ENCODE assay signal across 28 cellular contexts in the genomic region with DNA sequence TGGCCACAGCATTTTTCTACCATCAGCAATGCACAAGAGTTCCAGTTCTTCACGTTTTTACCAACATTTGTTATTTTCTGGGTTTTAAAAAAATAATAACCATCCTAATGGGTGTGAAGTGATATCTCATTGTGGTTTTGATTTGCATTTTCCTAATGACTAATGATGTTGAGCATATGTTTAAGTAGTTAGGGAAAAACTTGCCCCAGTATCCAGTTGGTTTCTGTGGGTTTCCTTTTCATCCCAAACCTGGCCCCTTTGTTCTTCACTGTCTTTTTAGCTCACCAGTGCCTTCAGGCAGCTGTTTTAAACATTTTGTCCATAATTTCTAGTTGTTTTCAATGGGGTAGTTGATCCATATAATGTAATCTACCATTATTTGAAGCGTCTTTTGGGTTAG. TPM values are rescaled to one million over a fixed set of nuclear protein-coding genes. Genes with fewer than 3 reads are reported as not detected.
DNase-seq lines count a peak whose midpoint lies in the region; ATAC-seq and TF ChIP-seq lines count a peak whose summit lies in the region.
"Had no signal": no experiment of that assay in that cellular context is flagged by ENCODE, and none has a peak within 500 bp of the region (broad histone marks: within the 10 kb centered on the region; RNA-seq: fewer than 3 reads in every experiment).

No MANE protein-coding gene starts in this region.

- H3K27ac Mint-ChIP-seq in T-helper 2 cell treated with Interferon-gamma antibody and Interleukin-4, amounts not matched to agents 5 μg/mL and 100 μg/mL, for 36 hours = no peak overlapping the region
- H3K27ac Mint-ChIP-seq in stimulated activated effector memory CD8-positive, alpha-beta T cell treated with anti-CD3 and anti-CD28 coated beads, Interleukin-12 subunit alpha, Interleukin-12 subunit beta, amount 100 ng/mL, for 72 hours = no peak overlapping the region
- H3K27ac Mint-ChIP-seq: CD14-positive monocyte, progenitor cell of endocrine pancreas had no signal

- dilution Hi-C loops in mammary epithelial cell (cut with HindIII; ENCODE audit: low sequenced_read_pairs) = no loop called here

- CTCF ChIA-PET in mammary epithelial cell (lab: Charles Lee; ENCODE audit: low non-redundant PET) = no interaction called here

- peaks cover 10% of the 10 kb centered on the region for H3K4me1 Mint-ChIP-seq in T-helper 2 cell treated with Interferon-gamma antibody and Interleukin-4, amounts not matched to agents 5 μg/mL and 100 μg/mL, for 36 hours (ENCODE audit: low read depth)
- peaks cover 15% of the 10 kb centered on the region for H3K4me1 Mint-ChIP-seq in stimulated activated effector memory CD8-positive, alpha-beta T cell treated with anti-CD3 and anti-CD28 coated beads, Interleukin-12 subunit alpha, Interleukin-12 subunit beta, amount 100 ng/mL, for 72 hours

- peak overlapping the region; percentile 44 for H3K4me3 Mint-ChIP-seq in T-helper 2 cell treated with Interferon-gamma antibody and Interleukin-4, amounts not matched to agents 5 μg/mL and 100 μg/mL, for 36 hours
- no peak overlapping the region for H3K4me3 Mint-ChIP-seq in stimulated activated effector memory CD8-positive, alpha-beta T cell treated with anti-CD3 and anti-CD28 coated beads, Interleukin-12 subunit alpha, Interleukin-12 subunit beta, amount 100 ng/mL, for 72 hours
- H3K4me3 Mint-ChIP-seq: CD14-positive monocyte had no signal

- H3K27me3 Mint-ChIP-seq in T-helper 2 cell treated with Interferon-gamma antibody and Interleukin-4, amounts not matched to agents 5 μg/mL and 100 μg/mL, for 36 hours (ENCODE audit: low read depth) = peaks cover 28% of the 10 kb centered on the region

- no peaks in the 10 kb centered on the region for H3K36me3 Mint-ChIP-seq in T-helper 2 cell treated with Interferon-gamma antibody and Interleukin-4, amounts not matched to agents 5 μg/mL and 100 μg/mL, for 36 hours (ENCODE audit: low read depth)
- no peaks in the 10 kb centered on the region for H3K36me3 Mint-ChIP-seq in stimulated activated effector memory CD8-positive, alpha-beta T cell treated with anti-CD3 and anti-CD28 coated beads, Interleukin-12 subunit alpha, Interleukin-12 subunit beta, amount 100 ng/mL, for 72 hours
- H3K36me3 Mint-ChIP-seq: CD14-positive monocyte had no signal

- H3K4me2 ChIP-seq in mammary epithelial cell (ENCODE audit: insufficient read depth, low read depth, low read length) = no peak overlapping the region

- H3K9me3 ChIP-seq in mammary epithelial cell (replicated peaks; ENCODE audit: insufficient read depth, low read length) (no peaks in the 10 kb centered on the region), breast epithelium (no peaks in the 10 kb centered on the region)
- H3K9me3 ChIP-seq: neutrophil, sigmoid colon, stomach, thyroid gland had no signal

- intact Hi-C loops in mammary epithelial cell (cut with micrococcal nuclease) (loop anchor here (10.0 kb wide), 1 partner anchor 343 kb away; no protein-coding TSS in a partner anchor), breast epithelium (cut with DNase I; ENCODE audit: low total_unique reads) (no loop called here)

- H3K27me3 ChIP-seq in mammary epithelial cell (ENCODE audit: insufficient read depth, low read length) (no peaks in the 10 kb centered on the region), breast epithelium (no peaks in the 10 kb centered on the region)
- H3K27me3 ChIP-seq: neutrophil, sigmoid colon, stomach, thyroid gland had no signal

- H3K9me3 Mint-ChIP-seq in T-helper 2 cell treated with Interferon-gamma antibody and Interleukin-4, amounts not matched to agents 5 μg/mL and 100 μg/mL, for 36 hours = no peaks in the 10 kb centered on the region
- no peaks in the 10 kb centered on the region for H3K9me3 Mint-ChIP-seq in stimulated activated effector memory CD8-positive, alpha-beta T cell treated with anti-CD3 and anti-CD28 coated beads, Interleukin-12 subunit alpha, Interleukin-12 subunit beta, amount 100 ng/mL, for 72 hours

- DNase-seq in NOMO-1 treated with DMSO at 0.1 percent for 48 hours (lab: John Stamatoyannopoulos, UW; ENCODE audit: unreplicated experiment) (peak; percentile 12), NOMO-1 treated with dmso at 0.1 percent for 144 hours (lab: John Stamatoyannopoulos, UW; ENCODE audit: unreplicated experiment) (no peak), mammary epithelial cell (no peak), breast epithelium (ENCODE audit: low spot score in 2 of 2) (no peak), NAMALWA (ENCODE audit: low spot score) (no peak), NCI-H524 (lab: John Stamatoyannopoulos, UW) (no peak)
- DNase-seq in T-helper 2 cell treated with Interferon-gamma antibody and Interleukin-4, amounts not matched to agents 5 μg/mL and 100 μg/mL, for 36 hours (ENCODE audit: low spot score) = peak; percentile 14
- no peak for DNase-seq in stimulated activated effector memory CD8-positive, alpha-beta T cell treated with anti-CD3 and anti-CD28 coated beads, Interleukin-12 subunit alpha, Interleukin-12 subunit beta, amount 100 ng/mL, for 72 hours (ENCODE audit: low spot score in 2 of 2)
- DNase-seq: 8988T; activated CD4-positive, CD25-positive, alpha-beta regulatory T cell; activated CD8-positive, alpha-beta memory T cell treated with anti-CD3 and anti-CD28 coated beads for 24 hours; central memory CD4-positive, alpha-beta T cell; DMS79; NCI-H1105; NCI-H2029; NCI-H69; RPMI8226; sigmoid colon; stomach; T-helper 1 cell; thyroid gland had no signal

- H3K27ac ChIP-seq in mammary epithelial cell (ENCODE audit: insufficient read depth, low read depth, low read length) = peak overlapping the region; percentile 14
- H3K27ac ChIP-seq in breast epithelium = no peak overlapping the region
- H3K27ac ChIP-seq: neutrophil, sigmoid colon, stomach, thyroid gland had no signal

- BruUV-seq in mammary epithelial cell (replicated peaks; lab: Mats Ljungman, UMichigan) = no TSS peak

- TF ChIP-seq CTCF in mammary epithelial cell (conservative IDR thresholded peaks at IDR 0.05 in 1 of 2, IDR thresholded peaks at IDR 0.05 in 1 of 2; ENCODE audit: extremely low read depth in 1 of 2, insufficient read depth in 1 of 2, low read depth in 1 of 2, low read length in 2 of 2) = no peak
- no peak for TF ChIP-seq CTCF in breast epithelium (IDR thresholded peaks at IDR 0.05)

- 76% methylated on average over 2 of the region's 2 CpGs for WGBS in mammary epithelial cell (ENCODE audit: low coverage, missing lambda C conversion rate)

- no peaks in the 10 kb centered on the region for H4K20me1 ChIP-seq in mammary epithelial cell (ENCODE audit: insufficient read depth, low read length)

- H3K9ac ChIP-seq in mammary epithelial cell (ENCODE audit: insufficient read depth, low read length) = no peak overlapping the region

- no peak for TF ChIP-seq POLR2A in breast epithelium (IDR thresholded peaks at IDR 0.05)

- peaks cover 16% of the 10 kb centered on the region for H3K4me1 ChIP-seq in mammary epithelial cell (ENCODE audit: insufficient read depth, low read length)
- H3K4me1 ChIP-seq in breast epithelium = no peaks in the 10 kb centered on the region
- H3K4me1 ChIP-seq: sigmoid colon, stomach, thyroid gland had no signal

- no peak overlapping the region for H2AFZ ChIP-seq in mammary epithelial cell (ENCODE audit: low read depth, low read length)

- in situ Hi-C loops in mammary epithelial cell (cut with MboI; ENCODE audit: low sequenced_read_pairs in 2 of 2) = no loop called here

- peak; percentile 67 for ATAC-seq in stimulated activated effector memory CD8-positive, alpha-beta T cell treated with anti-CD3 and anti-CD28 coated beads, Interleukin-12 subunit alpha, Interleukin-12 subunit beta, amount 100 ng/mL, for 72 hours

- H3K36me3 ChIP-seq in mammary epithelial cell (ENCODE audit: insufficient read depth, low read length) = no peaks in the 10 kb centered on the region
- no peaks in the 10 kb centered on the region for H3K36me3 ChIP-seq in breast epithelium
- H3K36me3 ChIP-seq: neutrophil, sigmoid colon, stomach, thyroid gland had no signal

- no peaks in the 10 kb centered on the region for H3K79me2 ChIP-seq in mammary epithelial cell (ENCODE audit: insufficient read depth, low read length)

- no peak overlapping the region for H3K4me3 ChIP-seq in mammary epithelial cell (replicated peaks in 1 of 3; ENCODE audit: insufficient read depth in 1 of 3, low read depth in 2 of 3, low read length in 3 of 3)
- H3K4me3 ChIP-seq in breast epithelium = no peak overlapping the region
- H3K4me3 ChIP-seq: sigmoid colon, stomach, thyroid gland had no signal

RNA-seq across cellular contexts. Expression of gene PTS, which starts 14.7 kb away (rescaled TPM):
- total RNA-seq in mammary epithelial cell = 10 to 100 TPM; 47.5 to 66.4 TPM
- polyA plus RNA-seq in mammary epithelial cell = 38.4 TPM
- 13.0 TPM for polyA minus RNA-seq in mammary epithelial cell
- 10 to 100 TPM; 21.8 to 40.4 (median 38.7) TPM for total RNA-seq in breast epithelium

RNA-seq across cellular contexts. Expression of gene BCO2, which starts 36.2 kb away (rescaled TPM):
- 1 to 10 TPM; 3.8 to 4.9 TPM for total RNA-seq in mammary epithelial cell
- polyA plus RNA-seq in mammary epithelial cell = 1.5 TPM
- polyA minus RNA-seq in mammary epithelial cell = 10.7 TPM
- 10 to 100 TPM in 1 of 3 donors, 1 to 10 TPM in 2; 3.4 to 10.8 (median 5.2) TPM for total RNA-seq in breast epithelium

RNA-seq across cellular contexts. Expression of gene TEX12, which starts 44.4 kb away (rescaled TPM):
- total RNA-seq in mammary epithelial cell = under 1 TPM in 1 of 2 donors, not detected in 1; 0.50 TPM
- polyA plus RNA-seq in mammary epithelial cell = not detected
- not detected for polyA minus RNA-seq in mammary epithelial cell
- 1 to 10 TPM in 2 of 3 donors, not detected in 1; 1.2 to 1.3 TPM for total RNA-seq in breast epithelium
- total RNA-seq: left lobe of liver, mesenteric fat pad, myocyte, progenitor cell of endocrine pancreas had no signal
- polyA plus RNA-seq: CD14-positive monocyte, sigmoid colon had no signal

RNA-seq across cellular contexts. Expression of gene IL18, which starts 47.7 kb away (rescaled TPM):
- 1 to 10 TPM; 1.3 to 2.2 TPM for total RNA-seq in mammary epithelial cell
- 5.1 TPM for polyA plus RNA-seq in mammary epithelial cell
- 13.1 TPM for polyA minus RNA-seq in mammary epithelial cell
- 10 to 100 TPM in 2 of 3 donors, 1 to 10 TPM in 1; 8.2 to 21.0 (median 16.8) TPM for total RNA-seq in breast epithelium
- total RNA-seq: myocyte had no signal

RNA-seq across cellular contexts. Expression of gene PLET1, which starts 49.1 kb away (rescaled TPM):
- total RNA-seq in mammary epithelial cell (not detected), breast epithelium (not detected)
- polyA plus RNA-seq in mammary epithelial cell = not detected
- polyA minus RNA-seq in mammary epithelial cell = not detected
- total RNA-seq: left lobe of liver, mesenteric fat pad, myocyte, progenitor cell of endocrine pancreas, sigmoid colon, SK-MEL-5, stomach, thyroid gland had no signal
- polyA plus RNA-seq: CD14-positive monocyte, stomach had no signal

Comparison
In these comparisons a context has a peak if more than half of its experiments do, and no peak if none do; other contexts are left out.
1. DNase-seq: peak in NOMO-1 treated with DMSO at 0.1 percent for 48 hours (single experiment) and T-helper 2 cell treated with Interferon-gamma antibody and Interleukin-4, amounts not matched to agents 5 μg/mL and 100 μg/mL, for 36 hours (single experiment); none in NOMO-1 treated with dmso at 0.1 percent for 144 hours (single experiment), mammary epithelial cell (single experiment), breast epithelium (0 of 2), stimulated activated effector memory CD8-positive, alpha-beta T cell treated with anti-CD3 and anti-CD28 coated beads, Interleukin-12 subunit alpha, Interleukin-12 subunit beta, amount 100 ng/mL, for 72 hours (0 of 2), NAMALWA (single experiment) and NCI-H524 (0 of 2).